In the genomic region with DNA sequence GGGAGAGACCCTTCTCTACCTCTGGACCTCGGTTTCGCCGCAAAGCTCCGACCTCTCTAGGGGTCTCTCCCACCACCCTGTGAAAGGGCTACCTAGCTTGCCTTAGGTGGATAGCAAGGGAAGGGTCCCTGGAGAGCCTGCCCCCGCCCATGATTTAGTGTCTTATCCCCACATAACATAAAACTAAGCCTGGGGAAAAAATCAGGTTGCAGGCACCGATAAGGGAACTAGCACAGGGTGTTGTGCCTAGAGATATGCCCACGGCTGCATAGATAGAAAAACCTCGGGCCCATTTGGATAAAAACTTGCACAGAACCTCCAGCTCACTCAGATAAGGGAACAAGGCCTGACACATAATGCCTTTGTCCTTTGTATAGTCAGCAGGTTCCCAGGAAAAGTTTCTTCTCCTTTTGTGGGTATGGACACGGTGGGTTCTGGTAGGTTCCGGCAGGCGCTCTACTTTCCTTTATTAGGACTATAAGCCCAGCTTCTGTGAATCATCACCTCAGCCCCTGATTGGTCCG, we compare ENCODE assay signal across 9 cellular contexts. TPM values are rescaled to one million over a fixed set of nuclear protein-coding genes. Genes with fewer than 3 reads are reported as not detected.
DNase-seq lines count a peak whose midpoint lies in the region; ATAC-seq, FAIRE-seq and TF ChIP-seq lines count a peak whose summit lies in the region.
"Had no signal": no experiment of that assay in that cellular context is flagged by ENCODE, and none has a peak within 500 bp of the region (broad histone marks: within the 10 kb centered on the region; RNA-seq: fewer than 3 reads in every experiment).

No MANE protein-coding gene starts in this region.

- H3K27ac ChIP-seq in mesendoderm (ENCODE audit: low read depth, low read length) (peak overlapping the region; percentile 62), vagina (peak overlapping the region; percentile 97)

- ATAC-seq in natural killer cell (peak in 2 of 3 donors; percentile 9 to 10), GM21717 (IDR thresholded peaks at IDR 0.05; ENCODE audit: unreplicated experiment) (no peak)
- no peak for ATAC-seq in natural killer cell treated with Interleukin-12 subunit alpha and Interleukin-12 subunit beta and Interleukin-15 and Interleukin-18, amount 100 ng/mL, for 72 hours
- no peak for ATAC-seq in activated CD8-positive, alpha-beta T cell treated with anti-CD3 and anti-CD28 coated beads, Interleukin-2, amount 10 ng/mL, durations not matched to agents 7 days and 5 days

- H2BK15ac ChIP-seq in mesendoderm (replicated peaks; ENCODE audit: low read depth): no peak overlapping the region

- H3K4ac ChIP-seq in mesendoderm (ENCODE audit: low read depth, low read length): peak overlapping the region; percentile 78

- CTCF ChIA-PET in activated CD8-positive, alpha-beta T cell treated with anti-CD3 and anti-CD28 coated beads, Interleukin-2, amount 10 ng/mL, durations not matched to agents 7 days and 5 days (lab: Charles Lee): interaction anchor here (0.7 to 1.6 kb wide), 7 partner anchors 16 to 231 kb away, joined by 3 to 5 read pairs (median 3); no protein-coding TSS in a partner anchor

- H3K79me2 ChIP-seq in mesendoderm (ENCODE audit: control insufficient read depth, insufficient read depth, low read length): no peaks in the 10 kb centered on the region

- peak overlapping the region; percentile 88 for H3K18ac ChIP-seq in mesendoderm (ENCODE audit: low read length)

- H3K4me2 ChIP-seq in mesendoderm (ENCODE audit: low read length): peak overlapping the region; percentile 47

- H3K27me3 ChIP-seq in mesendoderm (ENCODE audit: insufficient read depth, low read length, poor library complexity) (no peaks in the 10 kb centered on the region), vagina (no peaks in the 10 kb centered on the region)

- TF ChIP-seq POLR2A in vagina (IDR thresholded peaks at IDR 0.05): no peak

- H3K56ac ChIP-seq in mesendoderm (ENCODE audit: low read length): peak overlapping the region; percentile 82

- POLR2A ChIA-PET in activated CD8-positive, alpha-beta T cell treated with anti-CD3 and anti-CD28 coated beads, Interleukin-2, amount 10 ng/mL, durations not matched to agents 7 days and 5 days (lab: Charles Lee): interaction anchor here (0.7 to 2.6 kb wide), 12 partner anchors 8 to 516 kb away, joined by 3 to 13 read pairs (median 4); partner anchors contain the start of gene ZSCAN26

- H3K9ac ChIP-seq in mesendoderm (ENCODE audit: low read length): peak overlapping the region; percentile 61

- H3K36me3 ChIP-seq in mesendoderm (ENCODE audit: control insufficient read depth, insufficient read depth, low read length): no peaks in the 10 kb centered on the region
- no peaks in the 10 kb centered on the region for H3K36me3 ChIP-seq in vagina

- FAIRE-seq in D721Med (lab: Jason Lieb, UNC): no peak

- peaks cover 0 to under 1% of the 10 kb centered on the region in 2 donors for H3K9me3 Mint-ChIP-seq in natural killer cell
- H3K9me3 Mint-ChIP-seq in natural killer cell treated with Interleukin-12 subunit alpha and Interleukin-12 subunit beta and Interleukin-15 and Interleukin-18, amount 100 ng/mL, for 72 hours: peaks cover 2% of the 10 kb centered on the region
- H3K9me3 Mint-ChIP-seq in activated CD8-positive, alpha-beta T cell treated with anti-CD3 and anti-CD28 coated beads, Interleukin-2, amount 10 ng/mL, durations not matched to agents 7 days and 5 days (ENCODE audit: insufficient read depth): peaks cover 6% of the 10 kb centered on the region

- peaks cover 0 to 15% of the 10 kb centered on the region in 2 donors for H3K4me1 Mint-ChIP-seq in natural killer cell
- peaks cover 5 to 12% of the 10 kb centered on the region in 2 donors for H3K4me1 Mint-ChIP-seq in natural killer cell treated with Interleukin-12 subunit alpha and Interleukin-12 subunit beta and Interleukin-15 and Interleukin-18, amount 100 ng/mL, for 72 hours (ENCODE audit: low read depth in 2 of 2)
- H3K4me1 Mint-ChIP-seq in activated CD8-positive, alpha-beta T cell treated with anti-CD3 and anti-CD28 coated beads, Interleukin-2, amount 10 ng/mL, durations not matched to agents 7 days and 5 days (ENCODE audit: low read depth): no peaks in the 10 kb centered on the region

- no peaks in the 10 kb centered on the region for H3K36me3 Mint-ChIP-seq in natural killer cell
- H3K36me3 Mint-ChIP-seq in natural killer cell treated with Interleukin-12 subunit alpha and Interleukin-12 subunit beta and Interleukin-15 and Interleukin-18, amount 100 ng/mL, for 72 hours: peaks cover 3% of the 10 kb centered on the region
- peaks cover 6% of the 10 kb centered on the region for H3K36me3 Mint-ChIP-seq in activated CD8-positive, alpha-beta T cell treated with anti-CD3 and anti-CD28 coated beads, Interleukin-2, amount 10 ng/mL, durations not matched to agents 7 days and 5 days (ENCODE audit: low read depth)

- H3K23ac ChIP-seq in mesendoderm (ENCODE audit: low read length): no peak overlapping the region

- intact Hi-C loops in natural killer cell (cut with micrococcal nuclease) (loop anchor here (1.0 to 5.0 kb wide), 5 partner anchors 14 to 253 kb away; partner anchors contain the start of genes ZKSCAN3, ZKSCAN4, ZNF165 and ZSCAN26), vagina (cut with DNase I) (no loop called here)

- DNase-seq in natural killer cell (no peak), choroid plexus epithelial cell (ENCODE audit: low read depth) (no peak), mesendoderm (no peak), vagina (ENCODE audit: extremely low spot score in 2 of 2) (no peak), D721Med (ENCODE audit: insufficient read length, low spot score) (no peak)
- DNase-seq in natural killer cell treated with Interleukin-12 subunit alpha and Interleukin-12 subunit beta and Interleukin-15 and Interleukin-18, amount 100 ng/mL, for 72 hours (ENCODE audit: low spot score): no peak
- DNase-seq in activated CD8-positive, alpha-beta T cell treated with anti-CD3 and anti-CD28 coated beads, Interleukin-2, amount 10 ng/mL, durations not matched to agents 7 days and 5 days: no peak

- WGBS in mesendoderm (ENCODE audit: extremely low coverage, insufficient coverage, low lambda C conversion rate): no CpG with 5 or more reads among the region's 12 CpGs

- no peak overlapping the region for H2AK5ac ChIP-seq in mesendoderm (ENCODE audit: low read length)

- no peak overlapping the region for H3K4me3 Mint-ChIP-seq in natural killer cell
- no peak overlapping the region for H3K4me3 Mint-ChIP-seq in natural killer cell treated with Interleukin-12 subunit alpha and Interleukin-12 subunit beta and Interleukin-15 and Interleukin-18, amount 100 ng/mL, for 72 hours
- no peak overlapping the region for H3K4me3 Mint-ChIP-seq in activated CD8-positive, alpha-beta T cell treated with anti-CD3 and anti-CD28 coated beads, Interleukin-2, amount 10 ng/mL, durations not matched to agents 7 days and 5 days

- H3K9me3 ChIP-seq in vagina: no peaks in the 10 kb centered on the region

- no peaks in the 10 kb centered on the region for H3K79me1 ChIP-seq in mesendoderm (ENCODE audit: low read length)

- no peak overlapping the region for H2BK5ac ChIP-seq in mesendoderm (ENCODE audit: low read length)

- H3K4me1 ChIP-seq in mesendoderm (ENCODE audit: control insufficient read depth, low read depth, low read length) (peaks cover 7% of the 10 kb centered on the region), vagina (peaks cover 18% of the 10 kb centered on the region)

- no peak overlapping the region for H2BK120ac ChIP-seq in mesendoderm (ENCODE audit: low read depth, low read length)

- H3K4me3 ChIP-seq in choroid plexus epithelial cell (ENCODE audit: low read depth, low read length) (peak overlapping the region; percentile 83), mesendoderm (ENCODE audit: low read length) (no peak overlapping the region), vagina (peak overlapping the region; percentile 68 to 73)

- peak overlapping the region; percentile 33 for H4K5ac ChIP-seq in mesendoderm (ENCODE audit: low read length)

- H3K27me3 Mint-ChIP-seq in natural killer cell (ENCODE audit: low read depth in 2 of 2): peaks cover 0 to 5% of the 10 kb centered on the region in 2 donors
- no peaks in the 10 kb centered on the region for H3K27me3 Mint-ChIP-seq in natural killer cell treated with Interleukin-12 subunit alpha and Interleukin-12 subunit beta and Interleukin-15 and Interleukin-18, amount 100 ng/mL, for 72 hours
- H3K27me3 Mint-ChIP-seq in activated CD8-positive, alpha-beta T cell treated with anti-CD3 and anti-CD28 coated beads, Interleukin-2, amount 10 ng/mL, durations not matched to agents 7 days and 5 days (ENCODE audit: low read depth): no peaks in the 10 kb centered on the region

- H3K27ac Mint-ChIP-seq in natural killer cell: no peak overlapping the region
- H3K27ac Mint-ChIP-seq in natural killer cell treated with Interleukin-12 subunit alpha and Interleukin-12 subunit beta and Interleukin-15 and Interleukin-18, amount 100 ng/mL, for 72 hours: peak overlapping the region in 1 of 2 donors; percentile 0
- no peak overlapping the region for H3K27ac Mint-ChIP-seq in activated CD8-positive, alpha-beta T cell treated with anti-CD3 and anti-CD28 coated beads, Interleukin-2, amount 10 ng/mL, durations not matched to agents 7 days and 5 days
- H3K27ac Mint-ChIP-seq: T-helper 1 cell treated with Interleukin-12 subunit alpha and Interleukin-12 subunit beta and Interleukin-4 antibody, amounts not matched to agents 30 μg/mL and 1 μg/mL, for 36 hours had no signal

- no peak overlapping the region for H4K8ac ChIP-seq in mesendoderm (ENCODE audit: low read depth, low read length)

- no peak for TF ChIP-seq CTCF in natural killer cell (IDR thresholded peaks at IDR 0.05)
- TF ChIP-seq CTCF in choroid plexus epithelial cell (conservative IDR thresholded peaks at IDR 0.05; ENCODE audit: low read depth, low read length): no peak
- no peak for TF ChIP-seq CTCF in vagina (IDR thresholded peaks at IDR 0.05)
- TF ChIP-seq CTCF in D721Med (IDR thresholded peaks at IDR 0.05; ENCODE audit: insufficient read depth, missing control alignments): no peak

RNA-seq across cellular contexts. Expression of gene ZSCAN31, which starts 0.8 kb away (rescaled TPM):
- total RNA-seq in natural killer cell (1 to 10 TPM in 1 of 3 donors, under 1 TPM in 2; 0.65 to 2.2 (median 0.72) TPM), vagina (11.3 TPM)
- total RNA-seq in natural killer cell treated with Interleukin-12 subunit alpha and Interleukin-12 subunit beta and Interleukin-15 and Interleukin-18, amount 100 ng/mL, for 72 hours: 1 to 10 TPM in 1 of 2 donors, under 1 TPM in 1; 0.40 to 2.0 TPM
- polyA plus RNA-seq in mesendoderm (2013, experiment 1 of 2): 3.5 TPM
- 4.3 TPM for polyA plus RNA-seq in mesendoderm (2013, experiment 2 of 2)
- under 1 TPM; 0.68 to 0.78 TPM for total RNA-seq in activated CD8-positive, alpha-beta T cell treated with anti-CD3 and anti-CD28 coated beads, Interleukin-2, amount 10 ng/mL, durations not matched to agents 7 days and 5 days

RNA-seq across cellular contexts. Expression of gene ZKSCAN3, which starts 14.6 kb away (rescaled TPM):
- total RNA-seq in natural killer cell (1 to 10 TPM; 3.1 to 6.0 (median 4.7) TPM), vagina (2.9 TPM)
- 1 to 10 TPM; 3.1 to 4.6 TPM for total RNA-seq in natural killer cell treated with Interleukin-12 subunit alpha and Interleukin-12 subunit beta and Interleukin-15 and Interleukin-18, amount 100 ng/mL, for 72 hours
- polyA plus RNA-seq in mesendoderm (2013, experiment 1 of 2): 2.9 TPM
- polyA plus RNA-seq in mesendoderm (2013, experiment 2 of 2): 2.8 TPM
- total RNA-seq in activated CD8-positive, alpha-beta T cell treated with anti-CD3 and anti-CD28 coated beads, Interleukin-2, amount 10 ng/mL, durations not matched to agents 7 days and 5 days: 1 to 10 TPM; 4.6 to 5.0 TPM

RNA-seq across cellular contexts. Expression of gene PGBD1, which starts 53.7 kb away (rescaled TPM):
- total RNA-seq in natural killer cell: 1 to 10 TPM; 1.1 to 1.5 (median 1.1) TPM
- 1 to 10 TPM; 1.6 to 2.6 TPM for total RNA-seq in natural killer cell treated with Interleukin-12 subunit alpha and Interleukin-12 subunit beta and Interleukin-15 and Interleukin-18, amount 100 ng/mL, for 72 hours
- 5.4 TPM for polyA plus RNA-seq in mesendoderm (2013, experiment 1 of 2)
- 5.6 TPM for polyA plus RNA-seq in mesendoderm (2013, experiment 2 of 2)
- 5.2 TPM for total RNA-seq in vagina
- 1 to 10 TPM; 3.6 to 4.0 TPM for total RNA-seq in activated CD8-positive, alpha-beta T cell treated with anti-CD3 and anti-CD28 coated beads, Interleukin-2, amount 10 ng/mL, durations not matched to agents 7 days and 5 days

Comparison
In these comparisons a context has a peak if more than half of its experiments do, and no peak if none do; other contexts are left out.
1. ATAC-seq: peak in natural killer cell (2 of 3); none in natural killer cell treated with Interleukin-12 subunit alpha and Interleukin-12 subunit beta and Interleukin-15 and Interleukin-18, amount 100 ng/mL, for 72 hours (0 of 2), GM21717 (single experiment) and activated CD8-positive, alpha-beta T cell treated with anti-CD3 and anti-CD28 coated beads, Interleukin-2, amount 10 ng/mL, durations not matched to agents 7 days and 5 days (single experiment).